Comparison of ENCODE assay signal across 18 cellular contexts in genomic region chr4:107392380-107392779, GRCh38.
"Had no signal": no experiment of that assay in that cellular context is flagged by ENCODE, and none has a peak within 500 bp of the region (broad histone marks: within the 10 kb centered on the region; RNA-seq: fewer than 3 reads in every experiment).

No MANE protein-coding gene starts in this region.

- H3K4me1 ChIP-seq: foreskin keratinocyte, left lung, tibial artery, vagina had no signal

- FAIRE-seq: keratinocyte had no signal

- H3K27ac ChIP-seq: foreskin keratinocyte, left lung, stomach, tibial artery, vagina had no signal

- DNase-seq: activated CD4-positive, alpha-beta memory T cell treated with anti-CD3 and anti-CD28 coated beads, Interleukin-2, amount 10 ng/mL, durations not matched to agents 7 days and 5 days; activated CD4-positive, alpha-beta T cell treated with anti-CD3 and anti-CD28 coated beads for 1 hour; activated gamma-delta T cell treated with Interleukin-2 at 50 U/mL for 16 hours; activated naive CD8-positive, alpha-beta T cell treated with anti-CD3 and anti-CD28 coated beads for 36 hours; activated T-cell treated with anti-CD3 and anti-CD28 coated beads, Interleukin-2, amount 50 U/mL, for 48 hours; anterior cingulate cortex; cerebellar nuclear complex; effector memory CD8-positive, alpha-beta T cell; erythroblast; foreskin keratinocyte; head of caudate nucleus; left lung; mesendoderm; nephron progenitor cell; stomach had no signal

- H3K4me3 ChIP-seq: left lung, stomach, tibial artery had no signal

- H3K9me3 ChIP-seq: left lung, stomach, tibial artery, vagina had no signal

- H3K36me3 ChIP-seq: left lung, stomach, tibial artery, vagina had no signal

- H3K27me3 ChIP-seq: left lung, stomach, tibial artery, vagina had no signal

- ATAC-seq: effector memory CD8-positive, alpha-beta T cell; left lung had no signal
